8 cellular contexts compared by ENCODE assay signal in the genomic region with DNA sequence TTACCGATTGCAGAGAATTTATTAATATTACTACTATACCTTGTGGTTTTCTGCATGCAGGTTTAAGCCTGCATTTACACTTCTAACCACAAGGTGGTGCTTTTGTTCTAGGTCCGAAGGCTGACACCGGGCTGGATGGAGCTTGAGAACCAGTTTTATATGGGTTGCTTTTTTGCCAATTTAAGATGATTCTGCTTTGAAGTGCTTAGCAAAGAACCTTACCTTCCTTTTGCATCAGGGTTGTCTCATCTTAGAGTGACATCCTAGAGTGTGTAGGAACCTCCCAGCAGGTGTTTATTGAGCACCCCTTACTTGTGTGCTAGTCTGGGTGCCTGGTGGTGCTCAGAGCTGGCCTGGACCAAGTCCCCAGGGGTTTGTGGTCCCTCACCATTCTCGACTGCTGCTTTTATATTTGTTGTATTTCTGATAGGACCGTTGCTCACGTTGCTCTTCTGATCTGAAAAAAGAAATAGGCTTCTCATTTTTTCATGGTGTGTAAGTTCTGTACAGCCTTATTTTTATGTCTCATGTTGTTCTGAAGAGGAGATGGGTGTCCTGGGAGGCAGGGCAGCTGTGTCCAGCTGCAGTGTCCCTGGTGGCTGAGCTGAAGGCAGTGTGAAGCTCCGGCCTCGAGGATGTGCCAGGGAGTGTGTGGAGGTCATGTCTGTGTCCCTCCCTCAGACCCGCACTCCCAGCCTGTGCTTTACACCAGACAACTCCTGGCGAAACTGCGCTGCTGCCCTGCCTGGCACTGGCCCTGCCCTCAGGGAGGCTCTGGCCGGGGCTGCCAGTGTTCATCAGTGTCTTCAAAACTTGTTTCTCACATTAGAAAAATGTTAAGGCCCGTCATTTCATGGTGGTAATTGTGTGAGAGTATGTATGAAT. TPM values are rescaled to one million over a fixed set of nuclear protein-coding genes. Genes with fewer than 3 reads are reported as not detected.
A peak's percentile ranks its signal among the peaks of the same experiment; 100 is the strongest.
DNase-seq lines count a peak whose midpoint lies in the region; ATAC-seq and TF ChIP-seq lines count a peak whose summit lies in the region.

No MANE protein-coding gene starts in this region.

- peaks cover 14% of the 10 kb centered on the region for H3K36me3 ChIP-seq in lower lobe of right lung

- H3K4me3 Mint-ChIP-seq in chondrocyte (ENCODE audit: unreplicated experiment) = no peak overlapping the region

- DNase-seq in activated CD8-positive, alpha-beta memory T cell treated with anti-CD3 and anti-CD28 coated beads, Interleukin-2, amount 50 U/mL, for 1 hour (ENCODE audit: extremely low read depth) = peak; percentile 19
- DNase-seq in activated CD8-positive, alpha-beta memory T cell treated with anti-CD3 and anti-CD28 coated beads, Interleukin-2, amount 50 U/mL, for 48 hours = no peak
- peak; percentile 62 for DNase-seq in HCEC 1CT
- peak; percentile 28 for DNase-seq in NCI-H1092 (lab: John Stamatoyannopoulos, UW)
- peak in 4 of 5 donors; percentile 14 to 51 (median 36) for DNase-seq in T-helper 1 cell
- peak; percentile 77 for DNase-seq in chondrocyte (ENCODE audit: low spot score)
- DNase-seq in lower lobe of right lung = no peak
- DNase-seq in stimulated activated naive CD8-positive, alpha-beta T cell treated with anti-CD3 and anti-CD28 coated beads, Interleukin-15, Interleukin-2, amounts not matched to agents 100 U/mL and 50 U/mL, for 24 hours = peak; percentile 30

- H3K27me3 ChIP-seq in lower lobe of right lung (ENCODE audit: low read depth) = no peaks in the 10 kb centered on the region

- peak; percentile 65 to 71 for ATAC-seq in lower lobe of right lung
- ATAC-seq in stimulated activated naive CD8-positive, alpha-beta T cell treated with anti-CD3 and anti-CD28 coated beads, Interleukin-15, Interleukin-2, amounts not matched to agents 100 U/mL and 50 U/mL, for 24 hours = peak; percentile 48

- H3K27ac ChIP-seq in lower lobe of right lung = no peak overlapping the region

- no peaks in the 10 kb centered on the region for H3K9me3 ChIP-seq in lower lobe of right lung

- TF ChIP-seq CTCF in chondrocyte (IDR thresholded peaks at IDR 0.05) = peak; percentile 93
- TF ChIP-seq CTCF in lower lobe of right lung (IDR thresholded peaks at IDR 0.05) = peak; percentile 85

- intact Hi-C loops in lower lobe of right lung (cut with DNase I) = no loop called here

- H3K27me3 Mint-ChIP-seq in chondrocyte (ENCODE audit: low read depth) = no peaks in the 10 kb centered on the region

- H3K36me3 Mint-ChIP-seq in chondrocyte (ENCODE audit: low read depth) = peaks cover 10% of the 10 kb centered on the region

- no peak overlapping the region for H3K4me3 ChIP-seq in lower lobe of right lung

- peaks cover 21% of the 10 kb centered on the region for H3K4me1 ChIP-seq in lower lobe of right lung

- peaks cover 33% of the 10 kb centered on the region for H3K4me1 Mint-ChIP-seq in chondrocyte (ENCODE audit: low read depth)

- H3K27ac Mint-ChIP-seq in chondrocyte (ENCODE audit: unreplicated experiment) = peak overlapping the region; percentile 34

- H3K9me3 Mint-ChIP-seq in chondrocyte (ENCODE audit: low read depth) = no peaks in the 10 kb centered on the region

RNA-seq across cellular contexts. Expression of gene EHMT1, which starts 54.3 kb away (rescaled TPM):
- total RNA-seq in chondrocyte (59.6 to 92.3 TPM (median 61.0 TPM) in 3 replicates), lower lobe of right lung (73.5 TPM)

Comparison
In these comparisons a context has a peak if more than half of its experiments do, and no peak if none do; other contexts are left out.
1. DNase-seq: peak in activated CD8-positive, alpha-beta memory T cell treated with anti-CD3 and anti-CD28 coated beads, Interleukin-2, amount 50 U/mL, for 1 hour (single experiment), HCEC 1CT (single experiment), NCI-H1092 (single experiment), T-helper 1 cell (4 of 5), chondrocyte (single experiment) and stimulated activated naive CD8-positive, alpha-beta T cell treated with anti-CD3 and anti-CD28 coated beads, Interleukin-15, Interleukin-2, amounts not matched to agents 100 U/mL and 50 U/mL, for 24 hours (single experiment); none in activated CD8-positive, alpha-beta memory T cell treated with anti-CD3 and anti-CD28 coated beads, Interleukin-2, amount 50 U/mL, for 48 hours (single experiment) and lower lobe of right lung (single experiment).